ENCODE assay signal across 8 cellular contexts in the genomic region with DNA sequence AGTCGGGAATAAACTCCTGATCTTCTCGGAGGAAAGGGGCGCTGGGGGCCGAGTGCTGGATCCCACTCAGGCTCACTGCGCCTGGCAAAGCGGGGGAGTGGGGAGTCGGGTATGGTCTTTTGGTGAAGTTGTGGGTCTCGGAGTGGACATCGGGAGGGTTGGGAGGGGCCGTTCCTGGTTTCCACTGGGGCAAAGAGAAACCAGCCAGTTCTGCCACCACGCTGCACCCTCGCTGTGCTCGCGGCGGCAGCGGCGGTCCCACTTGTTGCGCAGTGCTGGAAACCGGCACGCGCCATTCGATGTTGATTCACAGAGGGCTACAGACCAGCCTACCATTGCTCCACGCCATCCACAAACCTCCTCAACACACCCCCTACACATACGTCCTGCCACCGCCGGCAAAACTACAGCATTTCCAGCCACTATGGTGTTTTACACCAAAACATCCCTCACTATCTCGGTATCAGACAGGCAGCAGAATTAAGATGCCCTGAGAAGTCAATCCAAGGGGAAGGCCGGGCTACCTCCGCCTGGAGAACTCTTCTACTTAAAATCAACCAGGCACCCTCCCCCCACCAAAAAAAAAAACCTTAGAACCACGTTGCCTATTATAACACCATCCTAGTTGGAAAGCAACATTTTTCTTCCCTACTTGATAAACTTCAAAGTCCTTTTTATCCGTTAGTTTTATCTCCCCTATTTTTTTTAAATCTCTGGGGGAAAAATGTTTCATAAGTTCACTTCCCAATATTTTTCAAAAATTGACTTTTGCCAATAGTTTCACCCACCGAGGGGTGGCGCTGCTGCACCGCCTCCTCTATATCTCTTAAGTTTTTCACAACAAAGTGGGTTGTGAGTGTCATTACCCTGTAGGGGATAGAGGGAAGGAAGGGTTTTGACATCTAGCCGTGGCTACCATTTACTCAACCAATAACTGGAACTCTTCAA. TPM values are rescaled to one million over a fixed set of nuclear protein-coding genes. Genes with fewer than 3 reads are reported as not detected.
A peak's percentile ranks its signal among the peaks of the same experiment; 100 is the strongest.
DNase-seq lines count a peak whose midpoint lies in the region; ATAC-seq and TF ChIP-seq lines count a peak whose summit lies in the region.

No MANE protein-coding gene starts in this region.

- DNase-seq in Caki2 (ENCODE audit: low read depth) (peak; percentile 67), SIG-M5 (lab: John Stamatoyannopoulos, UW) (peak; percentile 81), globus pallidus (ENCODE audit: low spot score) (peak; percentile 78), omental fat pad (ENCODE audit: low spot score) (no peak), upper lobe of left lung (peak; percentile 79 to 91), COR-L47 (lab: John Stamatoyannopoulos, UW) (no peak)

- no peaks in the 10 kb centered on the region for H3K27me3 Mint-ChIP-seq in activated naive CD4-positive, alpha-beta T cell treated with anti-CD3 and anti-CD28 coated beads, Interleukin-2, amount 50 U/mL, for 24 hours

- H3K9me3 Mint-ChIP-seq in activated naive CD4-positive, alpha-beta T cell treated with anti-CD3 and anti-CD28 coated beads, Interleukin-2, amount 50 U/mL, for 24 hours: no peaks in the 10 kb centered on the region

- H3K36me3 Mint-ChIP-seq in activated naive CD4-positive, alpha-beta T cell treated with anti-CD3 and anti-CD28 coated beads, Interleukin-2, amount 50 U/mL, for 24 hours: no peaks in the 10 kb centered on the region

- H3K9me3 ChIP-seq in upper lobe of left lung: no peaks in the 10 kb centered on the region

- no peaks in the 10 kb centered on the region for H3K79me2 ChIP-seq in KMS-11 (ENCODE audit: insufficient read depth, low read depth)

- H3K4me1 Mint-ChIP-seq in activated naive CD4-positive, alpha-beta T cell treated with anti-CD3 and anti-CD28 coated beads, Interleukin-2, amount 50 U/mL, for 24 hours: peaks cover 62% of the 10 kb centered on the region

- peak overlapping the region; percentile 96 for H2AFZ ChIP-seq in KMS-11 (ENCODE audit: low read depth)

- TF ChIP-seq CTCF in KMS-11 (conservative IDR thresholded peaks at IDR 0.05; ENCODE audit: low read depth, low read length) (peak; percentile 100), omental fat pad (IDR thresholded peaks at IDR 0.05) (peak in 1 of 3 donors; percentile 60), upper lobe of left lung (IDR thresholded peaks at IDR 0.05) (peak; percentile 72 to 88 (median 81))

- H3K4me1 ChIP-seq in KMS-11 (ENCODE audit: low read depth, poor library complexity, severe bottlenecking) (peaks cover 18% of the 10 kb centered on the region), upper lobe of left lung (peaks cover 23 to 50% (median 27%) of the 10 kb centered on the region in 4 donors)

- H3K27ac ChIP-seq in KMS-11: no peak overlapping the region
- H3K27ac ChIP-seq in upper lobe of left lung: peak overlapping the region; percentile 97 to 99 (median 98)

- peak overlapping the region; percentile 99 for H3K4me3 Mint-ChIP-seq in activated naive CD4-positive, alpha-beta T cell treated with anti-CD3 and anti-CD28 coated beads, Interleukin-2, amount 50 U/mL, for 24 hours

- H3K9ac ChIP-seq in KMS-11: no peak overlapping the region

- TF ChIP-seq POLR2A in upper lobe of left lung (IDR thresholded peaks at IDR 0.05): peak in 3 of 4 donors; percentile 12 to 59 (median 25)

- H3K36me3 ChIP-seq in KMS-11 (ENCODE audit: insufficient read depth) (no peaks in the 10 kb centered on the region), upper lobe of left lung (no peaks in the 10 kb centered on the region)

- H3K4me3 ChIP-seq in KMS-11 (IDR thresholded peaks at IDR 0.05; ENCODE audit: insufficient read depth, low read depth, low read length) (peak overlapping the region; percentile 72), upper lobe of left lung (peak overlapping the region; percentile 60 to 67 (median 64))

- ATAC-seq in omental fat pad (ENCODE audit: low FRiP score) (peak; percentile 6), upper lobe of left lung (ENCODE audit: low FRiP score in 2 of 2) (peak; percentile 19 to 47)

- peaks cover 32% of the 10 kb centered on the region for H3K27me3 ChIP-seq in KMS-11 (ENCODE audit: insufficient read depth, low read depth)
- H3K27me3 ChIP-seq in upper lobe of left lung: no peaks in the 10 kb centered on the region

- WGBS in upper lobe of left lung, 2 donors: 2 to 3% methylated on average over 33 to 35 of the region's 35 CpGs

- TF ChIP-seq EP300 in upper lobe of left lung (IDR thresholded peaks at IDR 0.05): peak in 1 of 4 donors; percentile 25

- H4K20me1 ChIP-seq in KMS-11 (ENCODE audit: insufficient read depth): no peaks in the 10 kb centered on the region

- H3K4me2 ChIP-seq in KMS-11: peak overlapping the region; percentile 95

- peak overlapping the region; percentile 98 for H3K27ac Mint-ChIP-seq in activated naive CD4-positive, alpha-beta T cell treated with anti-CD3 and anti-CD28 coated beads, Interleukin-2, amount 50 U/mL, for 24 hours

- in situ Hi-C loops in Caki2 (cut with HindIII; ENCODE audit: low pct_unique_long_range_greater_than_20kb, low sequenced_read_pairs): loop anchor here (5.0 kb wide), 1 partner anchor 1211 kb away; no protein-coding TSS in a partner anchor

RNA-seq across cellular contexts. Expression of a gene that starts 3.6 kb away (rescaled TPM):
- 1.8 and 3.0 TPM in 2 replicates for total RNA-seq in Caki2 (2014; rRNA removed; shearing (Covaris generic); ENCODE audit: low replicate concordance)
- total RNA-seq in omental fat pad: 100 to 1,000 TPM; 148 to 323 (median 179) TPM
- 100 to 1,000 TPM in 4 of 6 donors, 10 to 100 TPM in 2; 80.4 to 268 (median 119) TPM for total RNA-seq in upper lobe of left lung

RNA-seq across cellular contexts. Expression of a gene that starts 39.3 kb away (rescaled TPM):
- total RNA-seq in Caki2 (2014; rRNA removed; shearing (Covaris generic); ENCODE audit: low replicate concordance): 0.30 TPM in 1 of 2 replicates, not detected in the other
- total RNA-seq in omental fat pad (not detected), upper lobe of left lung (not detected)

Comparison
In these comparisons a context has a peak if more than half of its experiments do, and no peak if none do; other contexts are left out.
1. DNase-seq: peak in Caki2 (single experiment), SIG-M5 (single experiment), globus pallidus (single experiment) and upper lobe of left lung (2 of 2); none in omental fat pad (single experiment) and COR-L47 (single experiment).
2. RNA of a gene that starts 3.6 kb away (total RNA-seq): 148 to 323 TPM in omental fat pad and 80.4 to 268 TPM in upper lobe of left lung; 1.8 to 3.0 TPM in Caki2; every median in the first group is over 10 times any median in the second.